ENCODE assay signal across 8 cellular contexts in the genomic region with DNA sequence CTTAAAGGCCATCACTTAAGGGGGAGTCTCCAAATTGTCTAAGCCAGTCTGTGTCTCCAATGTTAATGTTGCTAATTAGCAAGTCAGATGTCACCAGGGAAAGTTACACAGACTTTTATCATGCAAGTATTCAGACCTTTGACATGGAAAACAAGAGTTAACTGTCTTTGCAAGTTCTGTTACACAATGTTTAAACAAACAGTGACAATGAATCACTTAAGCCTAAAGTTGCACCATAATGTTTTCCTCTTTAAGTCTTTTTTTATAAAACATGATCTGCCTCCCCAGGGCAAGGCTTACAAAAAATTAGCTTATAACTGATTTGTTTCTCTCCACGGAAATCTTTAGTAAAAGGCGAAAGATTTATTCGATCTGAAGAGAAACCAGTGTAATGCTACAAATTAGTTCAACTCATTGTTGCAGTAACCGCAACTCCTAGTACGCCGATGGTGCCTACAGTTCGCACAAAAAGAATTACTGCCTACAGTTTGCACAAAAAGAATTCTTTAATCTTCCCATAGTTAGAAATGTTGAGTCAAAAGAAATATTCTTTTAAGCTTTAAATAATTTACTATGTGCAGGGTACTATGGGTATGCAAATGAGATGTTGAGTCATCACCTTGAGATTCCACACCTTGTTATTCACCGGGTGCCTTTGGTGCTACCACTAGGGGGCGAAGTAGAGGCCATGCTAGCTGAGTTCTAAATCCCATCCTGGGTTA. TPM values are rescaled to one million over a fixed set of nuclear protein-coding genes. Genes with fewer than 3 reads are reported as not detected.
DNase-seq lines count a peak whose midpoint lies in the region; ATAC-seq and TF ChIP-seq lines count a peak whose summit lies in the region.

No MANE protein-coding gene starts in this region.

- no peaks in the 10 kb centered on the region for H3K36me3 ChIP-seq in A673 (ENCODE audit: insufficient read depth, low read length, poor library complexity, severe bottlenecking)
- H3K36me3 ChIP-seq in mesodermal cell (ENCODE audit: control insufficient read depth, insufficient read depth, low read length), result no peaks in the 10 kb centered on the region

- H3K4me1 Mint-ChIP-seq in activated B cell treated with CpG ODN at 0.5 μM for 24 hours, result peaks cover 5% of the 10 kb centered on the region
- peaks cover 3 to 11% of the 10 kb centered on the region in 2 donors for H3K4me1 Mint-ChIP-seq in stimulated activated naive B cell treated with anti-CD40 and anti-IgM and Interleukin-4, amounts not matched to agents 10 μg/mL and 1 μg/mL and 100 μg/mL, for 72 hours

- peaks cover 20% of the 10 kb centered on the region for H3K4me1 ChIP-seq in A673 (ENCODE audit: insufficient read depth, low read length, poor library complexity, severe bottlenecking)
- no peaks in the 10 kb centered on the region for H3K4me1 ChIP-seq in mesodermal cell (ENCODE audit: control insufficient read depth, insufficient read depth, low read length, poor library complexity, severe bottlenecking)

- DNase-seq in A673 (ENCODE audit: low spot score) (peak; percentile 95), NCI-H1694 (lab: John Stamatoyannopoulos, UW) (peak; percentile 77), activated B cell treated with CpG ODN at 0.5 μM for 24 hours (no peak), dermis blood vessel endothelial cell (peak; percentile 73)
- DNase-seq in stimulated activated naive B cell treated with anti-CD40 and anti-IgM and Interleukin-4, amounts not matched to agents 10 μg/mL and 1 μg/mL and 100 μg/mL, for 72 hours, result peak; percentile 59

- H3K27me3 ChIP-seq in A673 (replicated peaks; ENCODE audit: insufficient read depth, low read depth, low read length, poor library complexity), result no peaks in the 10 kb centered on the region

- no peaks in the 10 kb centered on the region for H3K27me3 Mint-ChIP-seq in activated B cell treated with CpG ODN at 0.5 μM for 24 hours
- no peaks in the 10 kb centered on the region for H3K27me3 Mint-ChIP-seq in stimulated activated naive B cell treated with anti-CD40 and anti-IgM and Interleukin-4, amounts not matched to agents 10 μg/mL and 1 μg/mL and 100 μg/mL, for 72 hours

- POLR2A ChIA-PET in A673 (lab: Charles Lee; ENCODE audit: low non-redundant PET) (interaction anchor here (0.6 to 1.2 kb wide), 9 partner anchors 60 to 814 kb away, joined by 3 to 10 read pairs (median 3); no protein-coding TSS in a partner anchor), activated B cell treated with CpG ODN at 0.5 μM for 24 hours (lab: Charles Lee) (interaction anchor here (0.8 to 1.9 kb wide), 11 partner anchors 10 to 45 kb away, joined by 3 to 13 read pairs (median 5); partner anchors contain the start of gene HHAT)

- intact Hi-C loops in A673 (cut with micrococcal nuclease; ENCODE audit: unreplicated experiment) (no loop called here), activated B cell treated with CpG ODN at 0.5 μM for 24 hours (cut with micrococcal nuclease) (loop anchor here (1.0 kb wide), 2 partner anchors 26 to 31 kb away; no protein-coding TSS in a partner anchor)

- TSS peak; percentile 99 for BruUV-seq in A673 (replicated peaks; lab: Mats Ljungman, UMichigan)

- H3K4me3 Mint-ChIP-seq in activated B cell treated with CpG ODN at 0.5 μM for 24 hours, result no peak overlapping the region
- H3K4me3 Mint-ChIP-seq in stimulated activated naive B cell treated with anti-CD40 and anti-IgM and Interleukin-4, amounts not matched to agents 10 μg/mL and 1 μg/mL and 100 μg/mL, for 72 hours, result no peak overlapping the region

- no peaks in the 10 kb centered on the region for H3K36me3 Mint-ChIP-seq in activated B cell treated with CpG ODN at 0.5 μM for 24 hours (ENCODE audit: low read depth)
- H3K36me3 Mint-ChIP-seq in stimulated activated naive B cell treated with anti-CD40 and anti-IgM and Interleukin-4, amounts not matched to agents 10 μg/mL and 1 μg/mL and 100 μg/mL, for 72 hours, result no peaks in the 10 kb centered on the region

- H3K9me3 ChIP-seq in A673 (ENCODE audit: low read depth, low read length, poor library complexity, severe bottlenecking) (no peaks in the 10 kb centered on the region), mesodermal cell (ENCODE audit: control insufficient read depth, low read length) (no peaks in the 10 kb centered on the region)

- TF ChIP-seq CTCF in A673 (conservative IDR thresholded peaks at IDR 0.05; ENCODE audit: low read depth, low read length) (peak; percentile 95), activated B cell treated with CpG ODN at 0.5 μM for 24 hours (IDR thresholded peaks at IDR 0.05) (no peak)

- ATAC-seq in HG02763 (IDR thresholded peaks at IDR 0.05; ENCODE audit: unreplicated experiment) (peak; percentile 62), activated B cell treated with CpG ODN at 0.5 μM for 24 hours (ENCODE audit: low read depth) (peak; percentile 70)
- peak; percentile 81 to 83 for ATAC-seq in stimulated activated naive B cell treated with anti-CD40 and anti-IgM and Interleukin-4, amounts not matched to agents 10 μg/mL and 1 μg/mL and 100 μg/mL, for 72 hours (replicated peaks)

- peak; percentile 86 for TF ChIP-seq POLR2A in GM15510 (IDR thresholded peaks at IDR 0.05; ENCODE audit: borderline replicate concordance, extremely low read depth, insufficient read length)

- H3K4me3 ChIP-seq in A673 (ENCODE audit: low read depth, low read length, poor library complexity, severe bottlenecking) (no peak overlapping the region), mesodermal cell (ENCODE audit: extremely low read depth, insufficient read depth, low read length, poor library complexity, severe bottlenecking) (no peak overlapping the region)

- CTCF ChIA-PET in A673 (lab: Charles Lee) (interaction anchor here (0.6 to 2.7 kb wide), 8 partner anchors 13 to 934 kb away, joined by 3 to 19 read pairs (median 4); no protein-coding TSS in a partner anchor), activated B cell treated with CpG ODN at 0.5 μM for 24 hours (lab: Charles Lee) (interaction anchor here (0.8 to 1.8 kb wide), 6 partner anchors 11 to 931 kb away, joined by 3 to 8 read pairs (median 4); no protein-coding TSS in a partner anchor)

- WGBS in mesodermal cell (ENCODE audit: insufficient coverage in 2 of 2), 2 experiments, result 0 to 5% methylated on average over 4 to 5 of the region's 9 CpGs

- peak overlapping the region; percentile 68 for H3K27ac ChIP-seq in A673 (ENCODE audit: low read depth, low read length, poor library complexity, severe bottlenecking)
- H3K27ac ChIP-seq in mesodermal cell (ENCODE audit: low read depth, low read length, severe bottlenecking), result peak overlapping the region; percentile 99

- peak overlapping the region; percentile 22 for H3K27ac Mint-ChIP-seq in activated B cell treated with CpG ODN at 0.5 μM for 24 hours
- H3K27ac Mint-ChIP-seq in stimulated activated naive B cell treated with anti-CD40 and anti-IgM and Interleukin-4, amounts not matched to agents 10 μg/mL and 1 μg/mL and 100 μg/mL, for 72 hours, result peak overlapping the region; percentile 94

- no peaks in the 10 kb centered on the region for H3K9me3 Mint-ChIP-seq in activated B cell treated with CpG ODN at 0.5 μM for 24 hours
- H3K9me3 Mint-ChIP-seq in stimulated activated naive B cell treated with anti-CD40 and anti-IgM and Interleukin-4, amounts not matched to agents 10 μg/mL and 1 μg/mL and 100 μg/mL, for 72 hours, result no peaks in the 10 kb centered on the region

RNA-seq across cellular contexts. Expression of gene HHAT, which starts 45.3 kb away (rescaled TPM):
- total RNA-seq in A673 (2021) (2.7 and 3.0 TPM in 2 replicates), activated B cell treated with CpG ODN at 0.5 μM for 24 hours (6.1 and 8.5 TPM in 2 replicates), dermis blood vessel endothelial cell (1.8 and 4.8 TPM in 2 replicates)
- polyA plus RNA-seq in mesodermal cell (2013, experiment 1 of 2), result 4.5 TPM
- 5.0 TPM for polyA plus RNA-seq in mesodermal cell (2013, experiment 2 of 2)
